Comparison of ENCODE assay signal across 9 cellular contexts in the genomic region with DNA sequence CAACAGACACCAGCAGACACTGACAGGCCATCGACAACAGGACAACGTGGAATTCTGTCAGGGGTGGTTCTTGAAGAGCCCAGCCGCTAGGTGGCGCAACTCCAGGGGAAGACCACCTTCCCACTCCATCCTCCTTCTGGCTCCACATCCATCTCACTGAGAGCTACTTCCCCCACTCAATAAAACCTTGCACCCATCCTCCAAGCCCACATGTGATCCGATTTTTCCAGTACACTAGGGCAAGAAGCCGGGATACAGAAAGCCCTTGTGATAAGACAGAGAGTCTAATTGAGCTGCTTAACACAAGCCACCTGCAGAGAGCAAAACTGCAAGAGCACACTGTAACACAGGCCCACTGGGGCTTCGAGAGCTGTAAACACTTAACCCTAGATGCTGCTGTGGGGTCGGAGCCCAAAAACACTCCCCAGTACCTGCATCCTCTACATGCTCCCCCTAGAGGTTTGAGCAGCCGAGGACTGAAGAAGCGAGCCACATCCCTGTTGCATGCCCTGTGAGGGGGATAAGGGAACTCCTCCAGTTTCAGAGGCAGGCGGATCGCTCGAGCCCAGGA. TPM values are rescaled to one million over a fixed set of nuclear protein-coding genes. Genes with fewer than 3 reads are reported as not detected.
DNase-seq lines count a peak whose midpoint lies in the region; ATAC-seq and TF ChIP-seq lines count a peak whose summit lies in the region.
"Had no signal": no experiment of that assay in that cellular context is flagged by ENCODE, and none has a peak within 500 bp of the region (broad histone marks: within the 10 kb centered on the region; RNA-seq: fewer than 3 reads in every experiment).

No MANE protein-coding gene starts in this region.

- H3K4me1 ChIP-seq in SJCRH30: no peaks in the 10 kb centered on the region

- peak; percentile 76 for TF ChIP-seq CTCF in HFFc6 (IDR thresholded peaks at IDR 0.05)
- peak; percentile 58 for TF ChIP-seq CTCF in choroid plexus epithelial cell (conservative IDR thresholded peaks at IDR 0.05; ENCODE audit: low read depth, low read length)

- H3K36me3 Mint-ChIP-seq in HFFc6 (ENCODE audit: low read depth): no peaks in the 10 kb centered on the region

- H3K27ac ChIP-seq in SJCRH30: no peak overlapping the region

- H3K27me3 Mint-ChIP-seq in HFFc6 (ENCODE audit: insufficient read depth): peaks cover 8% of the 10 kb centered on the region

- no peak overlapping the region for H3K27ac Mint-ChIP-seq in HFFc6
- H3K27ac Mint-ChIP-seq: nephron had no signal

- no peaks in the 10 kb centered on the region for H3K36me3 ChIP-seq in SJCRH30

- no peaks in the 10 kb centered on the region for H3K9me3 ChIP-seq in SJCRH30 (replicated peaks)

- DNase-seq in NCI-H510A (lab: John Stamatoyannopoulos, UW): peak; percentile 9
- no peak for DNase-seq in NCI-H510A treated with DMSO at 0.1 percent for 48 hours (lab: John Stamatoyannopoulos, UW)
- DNase-seq in HFFc6: no peak
- peak; percentile 31 to 64 for DNase-seq in SJCRH30
- peak; percentile 18 for DNase-seq in choroid plexus epithelial cell (ENCODE audit: low read depth)
- peak; percentile 4 for DNase-seq in pulmonary artery endothelial cell (ENCODE audit: low read depth, low spot score)

- H3K4me3 ChIP-seq in SJCRH30 (no peak overlapping the region), choroid plexus epithelial cell (ENCODE audit: low read depth, low read length) (no peak overlapping the region)

- ATAC-seq in HG03095 (IDR thresholded peaks at IDR 0.05; ENCODE audit: unreplicated experiment) (no peak), GM21528 (IDR thresholded peaks at IDR 0.05; ENCODE audit: low FRiP score, unreplicated experiment) (no peak)

- H3K9me3 Mint-ChIP-seq in HFFc6: no peaks in the 10 kb centered on the region
- H3K9me3 Mint-ChIP-seq: nephron had no signal

- H3K4me1 Mint-ChIP-seq in HFFc6 (ENCODE audit: low read depth): no peaks in the 10 kb centered on the region
- H3K4me1 Mint-ChIP-seq: nephron had no signal

- no peaks in the 10 kb centered on the region for H3K27me3 ChIP-seq in SJCRH30

- H3K4me3 Mint-ChIP-seq in HFFc6: no peak overlapping the region
- H3K4me3 Mint-ChIP-seq: nephron had no signal

RNA-seq across cellular contexts. Expression of a gene that starts 11.5 kb away (rescaled TPM):
- total RNA-seq in HFFc6 (2021; fragmentation: NEBNext Ultra II Directional; extraction: Animal tissue kit (Norgen Biotek cat#: 25700)): not detected
- total RNA-seq in SJCRH30 (2014; rRNA removed; shearing (Covaris generic)): 4.3 and 5.8 TPM in 2 replicates
- 0.07 TPM in 1 of 2 replicates, not detected in the other for total RNA-seq in pulmonary artery endothelial cell

RNA-seq across cellular contexts. Expression of a gene that starts 58.2 kb away (rescaled TPM):
- total RNA-seq in HFFc6 (2021; fragmentation: NEBNext Ultra II Directional; extraction: Animal tissue kit (Norgen Biotek cat#: 25700)): 1 to 10 TPM; 7.0 to 9.7 (median 7.7) TPM
- total RNA-seq in SJCRH30 (2014; rRNA removed; shearing (Covaris generic)): 7.6 and 9.5 TPM in 2 replicates
- 63.5 and 80.1 TPM in 2 replicates for total RNA-seq in pulmonary artery endothelial cell

Comparison
In these comparisons a context has a peak if more than half of its experiments do, and no peak if none do; other contexts are left out.
1. DNase-seq: peak in NCI-H510A (single experiment), SJCRH30 (2 of 2), choroid plexus epithelial cell (single experiment) and pulmonary artery endothelial cell (single experiment); none in NCI-H510A treated with DMSO at 0.1 percent for 48 hours (single experiment) and HFFc6 (single experiment).